2 cellular contexts compared by ENCODE assay signal in the genomic region with DNA sequence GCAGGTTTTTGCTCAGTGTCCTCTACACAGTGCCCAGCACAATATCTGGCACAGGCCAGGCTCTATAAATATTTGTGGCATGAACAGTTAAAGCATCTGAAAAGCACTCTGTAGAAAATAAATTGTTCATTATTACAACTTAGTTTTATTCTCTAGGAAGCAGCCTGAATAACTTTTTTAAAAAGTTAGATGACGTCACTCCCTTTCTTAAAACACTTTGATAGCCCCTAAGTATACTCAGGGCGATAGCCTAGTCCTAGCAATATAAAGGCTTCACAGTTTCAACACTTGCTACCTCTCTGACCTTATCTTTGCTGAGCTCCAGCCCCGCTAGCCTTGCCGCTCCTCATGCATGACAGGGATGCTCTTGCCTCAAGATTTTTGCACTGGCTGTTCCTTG.
TF ChIP-seq lines count a peak whose summit lies in the region.

No MANE protein-coding gene starts in this region.

TF ChIP-seq in HepG2, 621 proteins besides CTCF, POLR2A, EP300 and RAD21 (continued from another document):
- TF ChIP-seq ZNF318 (CRISPR knock-in tag; IDR thresholded peaks at IDR 0.05) (no peak), ZSCAN20 (CRISPR knock-in tag; IDR thresholded peaks at IDR 0.05; ENCODE audit: borderline replicate concordance) (no peak), ATF7 (IDR thresholded peaks at IDR 0.05) (peak; percentile 92), ATF7 (CRISPR knock-in tag; IDR thresholded peaks at IDR 0.05) (no peak), SMAD9 (CRISPR knock-in tag; IDR thresholded peaks at IDR 0.05) (no peak), CREB1 (IDR thresholded peaks at IDR 0.05) (peak; percentile 88), CREB1 (CRISPR knock-in tag; IDR thresholded peaks at IDR 0.05) (no peak), ZNF263 (CRISPR knock-in tag; IDR thresholded peaks at IDR 0.05) (no peak)
TF ChIP-seq in HepG2: peak in this region for 2.

TF ChIP-seq in GM23338, 12 proteins besides CTCF, POLR2A, EP300 and RAD21 (continued from another document):
- TF ChIP-seq REST (IDR thresholded peaks at IDR 0.05; ENCODE audit: unreplicated experiment) (no peak), CREB1 (CRISPR knock-in tag; IDR thresholded peaks at IDR 0.05; ENCODE audit: low read depth) (no peak), ZNF114 (CRISPR knock-in tag; IDR thresholded peaks at IDR 0.05) (no peak), ZNF462 (CRISPR knock-in tag; IDR thresholded peaks at IDR 0.05) (no peak), ZNF331 (CRISPR knock-in tag; IDR thresholded peaks at IDR 0.05; ENCODE audit: low read depth) (no peak), EZH2phosphoT487 (IDR thresholded peaks at IDR 0.05; ENCODE audit: unreplicated experiment) (no peak)
